Comparison of ENCODE assay signal across 20 cellular contexts in the genomic region with DNA sequence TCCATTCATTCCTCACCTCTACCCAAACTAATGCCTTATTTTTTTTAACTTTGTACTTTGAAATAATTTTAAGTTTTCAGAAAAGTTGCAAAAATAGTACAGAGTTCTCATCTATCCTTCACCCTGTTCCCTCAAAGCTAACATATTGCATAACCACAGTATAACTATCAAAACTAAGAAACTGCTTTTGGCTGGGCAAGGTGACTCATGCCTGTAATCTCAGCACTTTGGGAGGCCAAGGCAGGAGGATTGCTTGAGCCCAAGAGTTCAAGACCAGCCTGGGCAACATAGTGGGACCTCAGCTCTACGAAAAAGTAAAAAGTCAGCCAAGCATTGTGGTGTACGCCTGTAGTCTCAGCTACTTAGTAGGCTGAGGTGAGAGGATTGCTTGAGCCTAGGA.
"Had no signal": no experiment of that assay in that cellular context is flagged by ENCODE, and none has a peak within 500 bp of the region (broad histone marks: within the 10 kb centered on the region; RNA-seq: fewer than 3 reads in every experiment).

No MANE protein-coding gene starts in this region.

- H3K4me3 ChIP-seq: dorsolateral prefrontal cortex, esophagus muscularis mucosa, lung, mucosa of descending colon, spleen, thoracic aorta, transverse colon had no signal

- H3K36me3 ChIP-seq: esophagus muscularis mucosa, neutrophil, thoracic aorta, transverse colon had no signal

- H3K4me3 Mint-ChIP-seq: naive thymus-derived CD8-positive, alpha-beta T cell; stimulated activated naive B cell treated with anti-CD40 and anti-IgM and Interleukin-4, amounts not matched to agents 10 μg/mL and 1 μg/mL and 100 μg/mL, for 72 hours; stimulated activated naive CD8-positive, alpha-beta T cell treated with anti-CD3 and anti-CD28 coated beads, Interleukin-15, amount 100 ng/mL, for 72 hours had no signal

- H3K4me1 ChIP-seq: esophagus muscularis mucosa, spleen had no signal

- H3K4me1 Mint-ChIP-seq: stimulated activated naive B cell treated with anti-CD40 and anti-IgM and Interleukin-4, amounts not matched to agents 10 μg/mL and 1 μg/mL and 100 μg/mL, for 72 hours; stimulated activated naive CD8-positive, alpha-beta T cell treated with anti-CD3 and anti-CD28 coated beads, Interleukin-15, amount 100 ng/mL, for 72 hours had no signal

- H3K27ac Mint-ChIP-seq: naive thymus-derived CD8-positive, alpha-beta T cell; stimulated activated naive B cell treated with anti-CD40 and anti-IgM and Interleukin-4, amounts not matched to agents 10 μg/mL and 1 μg/mL and 100 μg/mL, for 72 hours had no signal

- H3K27me3 ChIP-seq: transverse colon had no signal

- DNase-seq: cortex of kidney; dorsolateral prefrontal cortex; effector memory CD4-positive, alpha-beta T cell; left colon; left ventricle myocardium superior; mesendoderm; mucosa of descending colon; naive thymus-derived CD8-positive, alpha-beta T cell; spleen; stimulated activated CD4-positive, alpha-beta T cell treated with anti-CD3 and anti-CD28 coated beads, Interleukin-15, amount 100 ng/mL, for 24 hours; stimulated activated CD4-positive, alpha-beta T cell treated with anti-CD3 and anti-CD28 coated beads, Interleukin-1b, Interleukin-23, amount 100 ng/mL, for 48 hours; stimulated activated CD4-positive, alpha-beta T cell treated with anti-CD3 and anti-CD28 coated beads, Interleukin-4, amount 100 ng/mL, for 4 hours; stimulated activated naive B cell treated with anti-CD40 and anti-IgM and Interleukin-4, amounts not matched to agents 10 μg/mL and 1 μg/mL and 100 μg/mL, for 72 hours; stimulated activated naive CD8-positive, alpha-beta T cell treated with anti-CD3 and anti-CD28 coated beads, Interleukin-15, amount 100 ng/mL, for 72 hours; transverse colon had no signal

- H3K9me3 Mint-ChIP-seq: naive thymus-derived CD8-positive, alpha-beta T cell; stimulated activated naive B cell treated with anti-CD40 and anti-IgM and Interleukin-4, amounts not matched to agents 10 μg/mL and 1 μg/mL and 100 μg/mL, for 72 hours; stimulated activated naive CD8-positive, alpha-beta T cell treated with anti-CD3 and anti-CD28 coated beads, Interleukin-15, amount 100 ng/mL, for 72 hours had no signal

- H3K27me3 Mint-ChIP-seq: naive thymus-derived CD8-positive, alpha-beta T cell; stimulated activated naive B cell treated with anti-CD40 and anti-IgM and Interleukin-4, amounts not matched to agents 10 μg/mL and 1 μg/mL and 100 μg/mL, for 72 hours; stimulated activated naive CD8-positive, alpha-beta T cell treated with anti-CD3 and anti-CD28 coated beads, Interleukin-15, amount 100 ng/mL, for 72 hours had no signal

- H3K9me3 ChIP-seq: esophagus muscularis mucosa, mucosa of descending colon, neutrophil, spleen, thoracic aorta, transverse colon had no signal

- H3K27ac ChIP-seq: dorsolateral prefrontal cortex, epithelial cell of prostate, esophagus muscularis mucosa, neutrophil, spleen, thoracic aorta, transverse colon had no signal
